8 cellular contexts compared by ENCODE assay signal in genomic region chr15:71114887-71115566, GRCh38. TPM values are rescaled to one million over a fixed set of nuclear protein-coding genes. Genes with fewer than 3 reads are reported as not detected.
DNase-seq lines count a peak whose midpoint lies in the region; ATAC-seq and TF ChIP-seq lines count a peak whose summit lies in the region.

Gene THSD4 (plus strand): TSS chr15:71115471.

- no peaks in the 10 kb centered on the region for H3K9me3 ChIP-seq in endodermal cell (ENCODE audit: control insufficient read depth, low read length)

- H2BK15ac ChIP-seq in mesendoderm (replicated peaks; ENCODE audit: low read depth) = no peak within 1 kb of the TSS

- peaks cover 6% of the 10 kb centered on the region for H3K4me1 Mint-ChIP-seq in activated CD8-positive, alpha-beta T cell treated with anti-CD3 and anti-CD28 coated beads for 36 hours (ENCODE audit: low read depth)
- peaks cover 34% of the 10 kb centered on the region for H3K4me1 Mint-ChIP-seq in endodermal cell

- no peaks in the 10 kb centered on the region for H3K79me1 ChIP-seq in mesendoderm (ENCODE audit: low read length)

- peak; percentile 79 for ATAC-seq in HG02885 (IDR thresholded peaks at IDR 0.05; ENCODE audit: poor library complexity, unreplicated experiment)
- peak; percentile 94 for ATAC-seq in activated CD8-positive, alpha-beta T cell treated with anti-CD3 and anti-CD28 coated beads for 36 hours

- intact Hi-C loops in activated CD8-positive, alpha-beta T cell treated with anti-CD3 and anti-CD28 coated beads for 36 hours (cut with micrococcal nuclease) = loop anchor here (5.0 kb wide), 1 partner anchor 327 kb away; no protein-coding TSS in a partner anchor

- no peak within 1 kb of the TSS for H3K27ac Mint-ChIP-seq in activated CD8-positive, alpha-beta T cell treated with anti-CD3 and anti-CD28 coated beads for 36 hours
- H3K27ac Mint-ChIP-seq in endodermal cell = peak within 1 kb of the TSS; percentile 73

- H4K5ac ChIP-seq in mesendoderm (ENCODE audit: low read length) = no peak within 1 kb of the TSS

- H3K27me3 ChIP-seq in endodermal cell (ENCODE audit: control insufficient read depth, insufficient read depth, low read length, poor library complexity, severe bottlenecking) = peaks cover 28% of the 10 kb centered on the region
- H3K27me3 ChIP-seq in mesendoderm (ENCODE audit: insufficient read depth, low read length, poor library complexity) = no peaks in the 10 kb centered on the region

- peak within 1 kb of the TSS; percentile 61 for H3K18ac ChIP-seq in mesendoderm (ENCODE audit: low read length)

- CTCF ChIA-PET in activated CD8-positive, alpha-beta T cell treated with anti-CD3 and anti-CD28 coated beads for 36 hours (lab: Charles Lee) = interaction anchor here (0.7 kb wide), 1 partner anchor 292 kb away, joined by 3 read pairs; no protein-coding TSS in a partner anchor

- peak within 1 kb of the TSS; percentile 56 for H3K4me3 Mint-ChIP-seq in activated CD8-positive, alpha-beta T cell treated with anti-CD3 and anti-CD28 coated beads for 36 hours
- peak within 1 kb of the TSS; percentile 71 for H3K4me3 Mint-ChIP-seq in endodermal cell

- POLR2A ChIA-PET in activated CD8-positive, alpha-beta T cell treated with anti-CD3 and anti-CD28 coated beads for 36 hours (lab: Charles Lee) = no interaction called here

- H3K27ac ChIP-seq in endodermal cell (ENCODE audit: low read depth, low read length) (no peak within 1 kb of the TSS), mesendoderm (ENCODE audit: low read depth, low read length) (no peak within 1 kb of the TSS)

- H3K79me2 ChIP-seq in mesendoderm (ENCODE audit: control insufficient read depth, insufficient read depth, low read length) = no peaks in the 10 kb centered on the region

- peak within 1 kb of the TSS; percentile 87 for H3K56ac ChIP-seq in mesendoderm (ENCODE audit: low read length)

- no peak within 1 kb of the TSS for H3K4ac ChIP-seq in mesendoderm (ENCODE audit: low read depth, low read length)

- H3K23ac ChIP-seq in mesendoderm (ENCODE audit: low read length) = no peak within 1 kb of the TSS

- H3K4me1 ChIP-seq in endodermal cell (ENCODE audit: control insufficient read depth, insufficient read depth, low read length) = peaks cover 4% of the 10 kb centered on the region
- peaks cover 2% of the 10 kb centered on the region for H3K4me1 ChIP-seq in mesendoderm (ENCODE audit: control insufficient read depth, low read depth, low read length)

- H2AK5ac ChIP-seq in mesendoderm (ENCODE audit: low read length) = no peak within 1 kb of the TSS

- H3K27me3 Mint-ChIP-seq in activated CD8-positive, alpha-beta T cell treated with anti-CD3 and anti-CD28 coated beads for 36 hours = peaks cover 47% of the 10 kb centered on the region
- H3K27me3 Mint-ChIP-seq in endodermal cell (ENCODE audit: insufficient read depth) = peaks cover 30% of the 10 kb centered on the region

- H3K4me3 ChIP-seq in endodermal cell (ENCODE audit: low read length) (peak within 1 kb of the TSS; percentile 82), mesendoderm (ENCODE audit: low read length) (peak within 1 kb of the TSS; percentile 50)

- H3K36me3 ChIP-seq in endodermal cell (ENCODE audit: control insufficient read depth, insufficient read depth, low read length) = no peaks in the 10 kb centered on the region
- H3K36me3 ChIP-seq in mesendoderm (ENCODE audit: control insufficient read depth, insufficient read depth, low read length) = no peaks in the 10 kb centered on the region

- H3K9me3 Mint-ChIP-seq in activated CD8-positive, alpha-beta T cell treated with anti-CD3 and anti-CD28 coated beads for 36 hours = no peaks in the 10 kb centered on the region
- no peaks in the 10 kb centered on the region for H3K9me3 Mint-ChIP-seq in endodermal cell

- H3K9ac ChIP-seq in endodermal cell (ENCODE audit: extremely low read depth, low read length, poor library complexity, severe bottlenecking) (no peak within 1 kb of the TSS), mesendoderm (ENCODE audit: low read length) (peak within 1 kb of the TSS; percentile 73)

- 7 to 36% methylated on average over 3 to 52 of the region's 52 CpGs for WGBS in endodermal cell (ENCODE audit: insufficient coverage in 1 of 2, insufficient read length in 1 of 2), 2 experiments
- no CpG with 5 or more reads among the region's 52 CpGs for WGBS in mesendoderm (ENCODE audit: extremely low coverage, insufficient coverage, low lambda C conversion rate)

- DNase-seq in GM13976 (ENCODE audit: low spot score) (peak; percentile 92), NCI-H2227 treated with DMSO at 0.1 percent for 48 hours (lab: John Stamatoyannopoulos, UW) (peak; percentile 52), endodermal cell (peak; percentile 95), mesendoderm (peak; percentile 90), G401 (ENCODE audit: low spot score) (no peak)
- DNase-seq in activated CD8-positive, alpha-beta T cell treated with anti-CD3 and anti-CD28 coated beads for 36 hours = peak; percentile 73
- DNase-seq in stimulated activated CD8-positive, alpha-beta memory T cell treated with anti-CD3 and anti-CD28 coated beads, Interleukin-2, amount 100 ng/mL, for 48 hours (ENCODE audit: low read depth in 2 of 2) = peak; percentile 45 to 61

- H3K4me2 ChIP-seq in mesendoderm (ENCODE audit: low read length) = peak within 1 kb of the TSS; percentile 83

- TF ChIP-seq CTCF in GM13976 (IDR thresholded peaks at IDR 0.05; ENCODE audit: borderline replicate concordance, control extremely low read depth, extremely low read depth, insufficient read depth, missing control alignments) (peak; percentile 86), endodermal cell (conservative IDR thresholded peaks at IDR 0.05) (peak; percentile 100)
- TF ChIP-seq CTCF in activated CD8-positive, alpha-beta T cell treated with anti-CD3 and anti-CD28 coated beads for 36 hours (IDR thresholded peaks at IDR 0.05) = peak; percentile 91

- in situ Hi-C loops in GM13976 (cut with MboI; ENCODE audit: low sequenced_read_pairs, unreplicated experiment) (loop anchor here (10.0 kb wide), 1 partner anchor 330 kb away; no protein-coding TSS in a partner anchor), G401 (cut with HindIII; ENCODE audit: low sequenced_read_pairs) (no loop called here)

- no peak within 1 kb of the TSS for H2BK5ac ChIP-seq in mesendoderm (ENCODE audit: low read length)

- H4K8ac ChIP-seq in mesendoderm (ENCODE audit: low read depth, low read length) = no peak within 1 kb of the TSS

- peak within 1 kb of the TSS; percentile 18 for H2BK120ac ChIP-seq in mesendoderm (ENCODE audit: low read depth, low read length)

- no peaks in the 10 kb centered on the region for H3K36me3 Mint-ChIP-seq in activated CD8-positive, alpha-beta T cell treated with anti-CD3 and anti-CD28 coated beads for 36 hours (ENCODE audit: low read depth)
- H3K36me3 Mint-ChIP-seq in endodermal cell (ENCODE audit: low read depth) = no peaks in the 10 kb centered on the region

RNA-seq across cellular contexts. Expression of gene THSD4, which starts in this region (rescaled TPM):
- not detected for total RNA-seq in activated CD8-positive, alpha-beta T cell treated with anti-CD3 and anti-CD28 coated beads for 36 hours
- 1 to 10 TPM; 4.6 to 5.4 TPM for total RNA-seq in endodermal cell
- polyA plus RNA-seq in endodermal cell (2013, experiment 1 of 2) = 8.1 TPM
- polyA plus RNA-seq in endodermal cell (2013, experiment 2 of 2) = 6.0 TPM
- polyA plus RNA-seq in mesendoderm (2013, experiment 1 of 2) = 1.3 TPM
- 1.1 TPM for polyA plus RNA-seq in mesendoderm (2013, experiment 2 of 2)
- 0.31 and 1.2 TPM in 2 replicates for total RNA-seq in G401 (2014; rRNA removed; shearing (Covaris generic))

Comparison
In these comparisons a context has a peak if more than half of its experiments do, and no peak if none do; other contexts are left out.
1. Peak in DNase-seq and ATAC-seq in activated CD8-positive, alpha-beta T cell treated with anti-CD3 and anti-CD28 coated beads for 36 hours; RNA of the gene not detected or under 1 TPM.